Comparison of ENCODE assay signal across 24 cellular contexts in the genomic region with DNA sequence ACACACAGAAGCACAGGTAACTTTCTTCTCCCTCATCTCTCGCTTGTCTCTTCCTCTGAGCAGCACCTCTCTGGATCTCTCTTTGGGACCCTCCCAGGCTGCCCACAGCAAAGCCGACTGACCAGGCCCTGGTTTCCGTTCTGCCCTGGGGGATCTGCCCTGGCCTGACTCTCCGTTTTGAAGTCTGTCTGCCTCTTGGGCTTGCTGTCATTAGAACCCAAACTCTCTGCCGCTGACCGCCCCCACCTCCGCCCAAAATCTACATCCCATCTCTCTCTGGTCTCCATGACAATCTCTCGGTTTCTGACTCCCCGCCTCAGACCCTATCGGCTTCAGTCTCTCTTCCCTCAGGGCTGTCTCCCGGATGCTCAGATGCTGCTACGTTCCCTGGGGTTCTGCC.
"Had no signal": no experiment of that assay in that cellular context is flagged by ENCODE, and none has a peak within 500 bp of the region (broad histone marks: within the 10 kb centered on the region; RNA-seq: fewer than 3 reads in every experiment).

No MANE protein-coding gene starts in this region.

- H3K9me3 Mint-ChIP-seq: activated CD8-positive, alpha-beta T cell treated with anti-CD3 and anti-CD28 coated beads for 36 hours; activated naive CD4-positive, alpha-beta T cell treated with anti-CD3 and anti-CD28 coated beads, Interleukin-2, amount 50 U/mL, for 72 hours; activated T-cell treated with anti-CD3 and anti-CD28 coated beads, Interleukin-2, amount 50 U/mL, for 24 hours; activated T-helper 1 cell treated with anti-CD3 and anti-CD28 coated beads, Interleukin-12 subunit alpha, Interleukin-12 subunit beta, Interleukin-2, Interleukin-4 antibody, amounts not matched to agents 30 ng/mL and 10 ng/mL and 1 ng/mL, durations not matched to agents 14 hours and 24 hours and 36 hours; T-helper 2 cell treated with Interferon-gamma antibody and Interleukin-4, amounts not matched to agents 5 μg/mL and 100 μg/mL, for 36 hours had no signal

- H3K4me3 Mint-ChIP-seq: activated CD8-positive, alpha-beta T cell treated with anti-CD3 and anti-CD28 coated beads for 36 hours; activated T-cell treated with anti-CD3 and anti-CD28 coated beads, Interleukin-2, amount 50 U/mL, for 24 hours; activated T-helper 1 cell treated with anti-CD3 and anti-CD28 coated beads, Interleukin-12 subunit alpha, Interleukin-12 subunit beta, Interleukin-2, Interleukin-4 antibody, amounts not matched to agents 30 ng/mL and 10 ng/mL and 1 ng/mL, durations not matched to agents 14 hours and 24 hours and 36 hours; T-helper 2 cell treated with Interferon-gamma antibody and Interleukin-4, amounts not matched to agents 5 μg/mL and 100 μg/mL, for 36 hours had no signal

- DNase-seq: activated CD4-positive, alpha-beta T cell treated with anti-CD3 and anti-CD28 coated beads for 4 hours; activated CD8-positive, alpha-beta T cell treated with anti-CD3 and anti-CD28 coated beads for 36 hours; activated effector memory CD4-positive, alpha-beta T cell treated with anti-CD3 and anti-CD28 coated beads, Interleukin-2, amount 50 U/mL, for 16 hours; activated naive CD4-positive, alpha-beta T cell treated with Interleukin-2 at 50 U/mL for 16 hours; activated T-cell treated with anti-CD3 and anti-CD28 coated beads, Interleukin-2, amount 50 U/mL, for 24 hours; cerebellar nuclear complex; colonic mucosa; NCI-H1105 treated with DMSO at 0.1 percent for 48 hours; NCI-H1436 treated with DMSO at 0.1 percent for 48 hours; NCI-H187; NCI-H2081; NCI-H510A treated with DMSO at 0.1 percent for 48 hours; NCI-H69; NK-92 treated with Interleukin-12 subunit alpha and Interleukin-12 subunit beta, amount 100 ng/mL, for 24 hours; Peyer's patch; Right ventricle myocardium superior; SJCRH30; SK-N-SH; SW 1271 had no signal

- H3K27ac Mint-ChIP-seq: activated CD8-positive, alpha-beta T cell treated with anti-CD3 and anti-CD28 coated beads for 36 hours; activated naive CD4-positive, alpha-beta T cell treated with anti-CD3 and anti-CD28 coated beads, Interleukin-2, amount 50 U/mL, for 72 hours; activated T-cell treated with anti-CD3 and anti-CD28 coated beads, Interleukin-2, amount 50 U/mL, for 24 hours; activated T-helper 1 cell treated with anti-CD3 and anti-CD28 coated beads, Interleukin-12 subunit alpha, Interleukin-12 subunit beta, Interleukin-2, Interleukin-4 antibody, amounts not matched to agents 30 ng/mL and 10 ng/mL and 1 ng/mL, durations not matched to agents 14 hours and 24 hours and 36 hours; T-helper 2 cell treated with Interferon-gamma antibody and Interleukin-4, amounts not matched to agents 5 μg/mL and 100 μg/mL, for 36 hours had no signal

- H3K27ac ChIP-seq: colonic mucosa, Peyer's patch, RWPE1, SJCRH30 had no signal

- ATAC-seq: activated CD4-positive, CD25-positive, alpha-beta regulatory T cell treated with anti-CD3 and anti-CD28 coated beads, Interleukin-2, amount 50 U/mL, for 24 hours; activated CD8-positive, alpha-beta T cell treated with anti-CD3 and anti-CD28 coated beads for 36 hours; activated naive CD4-positive, alpha-beta T cell treated with anti-CD3 and anti-CD28 coated beads, Interleukin-2, amount 50 U/mL, for 72 hours had no signal
